Comparison of ENCODE assay signal across 2 cellular contexts in genomic region chr15:26056766-26057165, GRCh38.
DNase-seq lines count a peak whose midpoint lies in the region; ATAC-seq and TF ChIP-seq lines count a peak whose summit lies in the region.
"Not testable (repeated sequence)": the region's sequence is repeated elsewhere in the genome, so short reads cannot be mapped to it uniquely, and the experiment has no call there.

No MANE protein-coding gene starts in this region.

- H3K27ac ChIP-seq in esophagus muscularis mucosa (replicated peaks in 1 of 4); right cardiac atrium (ENCODE audit: low read length): not testable (repeated sequence)

- not testable (repeated sequence) for H3K4me3 ChIP-seq in esophagus muscularis mucosa; right cardiac atrium (ENCODE audit: low read length)

- TF ChIP-seq POLR2A in esophagus muscularis mucosa (IDR thresholded peaks at IDR 0.05; ENCODE audit: low read depth): not testable (repeated sequence)

- not testable (repeated sequence) for H3K4me1 ChIP-seq in esophagus muscularis mucosa; right cardiac atrium (ENCODE audit: control insufficient read depth, insufficient read depth, low read length)

- DNase-seq in esophagus muscularis mucosa (ENCODE audit: extremely low spot score): peak; percentile 62
- DNase-seq in right cardiac atrium: peak in 2 of 3 donors; percentile 35 to 49

- H3K9me3 ChIP-seq in esophagus muscularis mucosa; right cardiac atrium (ENCODE audit: control insufficient read depth, low read length): not testable (repeated sequence)

- H3K36me3 ChIP-seq in esophagus muscularis mucosa: not testable (repeated sequence)

- TF ChIP-seq EP300 in esophagus muscularis mucosa (IDR thresholded peaks at IDR 0.05): not testable (repeated sequence)

- intact Hi-C loops in esophagus muscularis mucosa (cut with DNase I); right cardiac atrium (cut with DNase I): not testable (repeated sequence)

- not testable (repeated sequence) for TF ChIP-seq CTCF in esophagus muscularis mucosa (IDR thresholded peaks at IDR 0.05)

- ATAC-seq in right cardiac atrium: not testable (repeated sequence)

- H3K27me3 ChIP-seq in esophagus muscularis mucosa; right cardiac atrium (ENCODE audit: control insufficient read depth, insufficient read depth): not testable (repeated sequence)

- WGBS in esophagus muscularis mucosa: 90% methylated on average over 12 of the region's 29 CpGs
- 89% methylated on average over 29 of the region's 29 CpGs for WGBS in right cardiac atrium
